ENCODE assay signal across 16 cellular contexts in the genomic region with DNA sequence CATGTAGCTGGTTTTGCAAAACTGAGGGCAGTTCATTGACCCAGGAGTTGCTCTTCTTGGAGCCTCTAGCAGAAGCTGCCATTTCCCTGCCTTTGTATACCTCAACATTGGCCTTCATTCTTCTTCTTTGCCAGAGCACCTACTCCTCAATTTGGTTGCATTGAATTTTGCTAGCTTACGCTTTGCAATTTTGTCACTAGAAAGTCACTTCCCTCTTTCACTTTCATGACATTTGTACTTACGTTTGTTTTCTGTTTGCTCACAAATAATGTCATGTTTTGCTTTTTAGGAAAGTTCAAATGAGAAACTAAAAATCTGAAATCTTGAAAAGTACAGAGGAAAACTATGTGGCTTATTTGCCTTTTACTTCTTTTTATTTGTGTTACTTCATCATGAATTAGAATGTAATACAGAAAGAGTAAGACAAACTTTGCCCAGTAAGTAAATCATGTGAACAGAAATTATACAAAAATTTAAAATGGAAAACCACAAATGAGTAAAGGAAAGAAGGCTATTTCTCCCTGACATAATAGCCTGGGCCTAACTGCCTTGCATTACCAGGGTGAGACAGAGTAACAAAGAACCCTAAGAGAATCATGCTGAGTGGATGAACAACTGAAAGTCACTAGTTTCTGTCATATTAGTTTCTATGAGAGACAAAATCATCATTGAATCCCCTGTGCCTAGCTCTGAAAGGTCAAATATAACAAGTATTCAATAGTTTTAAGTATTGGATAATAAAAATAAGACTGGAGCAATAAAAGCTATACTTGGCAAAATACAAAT. TPM values are rescaled to one million over a fixed set of nuclear protein-coding genes. Genes with fewer than 3 reads are reported as not detected.
A peak's percentile ranks its signal among the peaks of the same experiment; 100 is the strongest.
DNase-seq lines count a peak whose midpoint lies in the region; ATAC-seq and FAIRE-seq lines count a peak whose summit lies in the region.
"Had no signal": no experiment of that assay in that cellular context is flagged by ENCODE, and none has a peak within 500 bp of the region (broad histone marks: within the 10 kb centered on the region; RNA-seq: fewer than 3 reads in every experiment).

No MANE protein-coding gene starts in this region.

- DNase-seq in MV-4-11 (lab: John Stamatoyannopoulos, UW) (peak; percentile 61), NCI-H526 (lab: John Stamatoyannopoulos, UW) (no peak), H7 (no peak), urothelium cell line (ENCODE audit: low spot score) (no peak)
- DNase-seq in stimulated activated CD4-positive, alpha-beta T cell treated with anti-CD3 and anti-CD28 coated beads, Interleukin-12 subunit alpha, Interleukin-12 subunit beta, amount 100 ng/mL, for 4 hours = no peak
- DNase-seq: activated T-cell treated with anti-CD3 and anti-CD28 coated beads, Interleukin-2, amount 50 U/mL, for 24 hours; DMS153; dorsolateral prefrontal cortex; NCI-H345; Right ventricle myocardium superior; spleen had no signal

- no peak for FAIRE-seq in urothelium cell line (lab: Jason Lieb, UNC)

- H3K36me3 ChIP-seq in H7 (replicated peaks; ENCODE audit: control insufficient read depth, insufficient read depth, low read length) = no peaks in the 10 kb centered on the region
- H3K36me3 ChIP-seq: gastroesophageal sphincter, spleen had no signal

- H3K4me3 ChIP-seq in H7 (ENCODE audit: insufficient read depth, low read depth, low read length) = no peak overlapping the region
- H3K4me3 ChIP-seq: dorsolateral prefrontal cortex, gastroesophageal sphincter, spleen had no signal

- ATAC-seq in GM18498 (IDR thresholded peaks at IDR 0.05; ENCODE audit: unreplicated experiment) (peak; percentile 69), GM19452 (IDR thresholded peaks at IDR 0.05; ENCODE audit: unreplicated experiment) (peak; percentile 55), HG02938 (IDR thresholded peaks at IDR 0.05; ENCODE audit: unreplicated experiment) (peak; percentile 73)
- ATAC-seq: gastroesophageal sphincter had no signal

- no peaks in the 10 kb centered on the region for H3K27me3 ChIP-seq in H7 (ENCODE audit: control insufficient read depth, insufficient read depth, low read length)
- H3K27me3 ChIP-seq: dorsolateral prefrontal cortex had no signal

RNA-seq across cellular contexts. Expression of a gene that starts 7.4 kb away (rescaled TPM):
- not detected in 2 replicates for total RNA-seq in H7 (2014; rRNA removed; shearing (Covaris generic))
- total RNA-seq: gastroesophageal sphincter, Right ventricle myocardium superior, spleen, urinary bladder had no signal

RNA-seq across cellular contexts. Expression of a gene that starts 23.9 kb away (rescaled TPM):
- total RNA-seq in H7 (2014; rRNA removed; shearing (Covaris generic)) = not detected in 2 replicates
- total RNA-seq: gastroesophageal sphincter, Right ventricle myocardium superior, spleen, urinary bladder had no signal

RNA-seq across cellular contexts. Expression of a gene that starts 47.6 kb away (rescaled TPM):
- not detected in 2 replicates for total RNA-seq in H7 (2014; rRNA removed; shearing (Covaris generic))
- total RNA-seq: gastroesophageal sphincter, Right ventricle myocardium superior, urinary bladder had no signal

RNA-seq across cellular contexts. Expression of a gene that starts 49.3 kb away (rescaled TPM):
- not detected in 2 replicates for total RNA-seq in H7 (2014; rRNA removed; shearing (Covaris generic))
- total RNA-seq: gastroesophageal sphincter, Right ventricle myocardium superior, spleen had no signal
